Comparison of ENCODE assay signal across 22 cellular contexts in genomic region chr2:6081955-6082354, GRCh38.
"Had no signal": no experiment of that assay in that cellular context is flagged by ENCODE, and none has a peak within 500 bp of the region (broad histone marks: within the 10 kb centered on the region; RNA-seq: fewer than 3 reads in every experiment).

No MANE protein-coding gene starts in this region.

- H3K4me3 ChIP-seq: cardiac muscle cell, esophagus muscularis mucosa, mucosa of descending colon, ovary, prostate gland had no signal

- H3K27ac Mint-ChIP-seq: activated B cell treated with CpG ODN at 0.5 μM for 24 hours; activated CD4-positive, alpha-beta T cell treated with anti-CD3 and anti-CD28 coated beads for 36 hours; activated naive CD8-positive, alpha-beta T cell treated with anti-CD3 and anti-CD28 coated beads for 36 hours; activated T-helper 2 cell treated with anti-CD3 and anti-CD28 coated beads, Interferon-gamma antibody, Interleukin-2, Interleukin-4, amounts not matched to agents 10 μg/mL and 5 μg/mL and 100 μg/mL, durations not matched to agents 14 hours and 24 hours and 36 hours; effector memory CD8-positive, alpha-beta T cell; memory B cell; stimulated activated naive CD8-positive, alpha-beta T cell treated with anti-CD3 and anti-CD28 coated beads, Interleukin-15, Interleukin-2, amounts not matched to agents 100 ng/mL and 50 ng/mL, for 24 hours had no signal

- H3K27me3 Mint-ChIP-seq: activated B cell treated with CpG ODN at 0.5 μM for 24 hours; activated CD4-positive, alpha-beta T cell treated with anti-CD3 and anti-CD28 coated beads for 36 hours; effector memory CD8-positive, alpha-beta T cell; memory B cell; stimulated activated naive CD8-positive, alpha-beta T cell treated with anti-CD3 and anti-CD28 coated beads, Interleukin-15, Interleukin-2, amounts not matched to agents 100 ng/mL and 50 ng/mL, for 24 hours had no signal

- H3K4me3 Mint-ChIP-seq: activated B cell treated with CpG ODN at 0.5 μM for 24 hours; activated CD4-positive, alpha-beta T cell treated with anti-CD3 and anti-CD28 coated beads for 36 hours; activated naive CD8-positive, alpha-beta T cell treated with anti-CD3 and anti-CD28 coated beads for 36 hours; activated T-cell treated with anti-CD3 and anti-CD28 coated beads, Interleukin-2, amount 50 U/mL, for 4 hours; effector memory CD8-positive, alpha-beta T cell; memory B cell; stimulated activated naive CD8-positive, alpha-beta T cell treated with anti-CD3 and anti-CD28 coated beads, Interleukin-15, Interleukin-2, amounts not matched to agents 100 ng/mL and 50 ng/mL, for 24 hours had no signal

- H3K9me3 Mint-ChIP-seq: activated B cell treated with CpG ODN at 0.5 μM for 24 hours; activated T-helper 2 cell treated with anti-CD3 and anti-CD28 coated beads, Interferon-gamma antibody, Interleukin-2, Interleukin-4, amounts not matched to agents 10 μg/mL and 5 μg/mL and 100 μg/mL, durations not matched to agents 14 hours and 24 hours and 36 hours; memory B cell had no signal

- H3K4me1 ChIP-seq: esophagus muscularis mucosa, prostate gland had no signal

- H3K27me3 ChIP-seq: cardiac muscle cell, esophagus muscularis mucosa, neutrophil, ovary, tibial nerve had no signal

- H3K27ac ChIP-seq: cardiac muscle cell, esophagus muscularis mucosa, neutrophil, ovary, prostate gland had no signal

- H3K9me3 ChIP-seq: esophagus muscularis mucosa, mucosa of descending colon, neutrophil, ovary, prostate gland, tibial nerve had no signal

- H3K36me3 Mint-ChIP-seq: activated naive CD8-positive, alpha-beta T cell treated with anti-CD3 and anti-CD28 coated beads for 36 hours; memory B cell had no signal

- H3K36me3 ChIP-seq: cardiac muscle cell, esophagus muscularis mucosa, neutrophil, ovary, prostate gland, tibial nerve had no signal

- FAIRE-seq: frontal cortex had no signal

- ATAC-seq: activated CD4-positive, alpha-beta T cell treated with anti-CD3 and anti-CD28 coated beads for 36 hours; activated T-cell treated with anti-CD3 and anti-CD28 coated beads, Interleukin-2, amount 50 U/mL, for 4 hours; effector memory CD8-positive, alpha-beta T cell had no signal

- DNase-seq: activated B cell treated with CpG ODN at 0.5 μM for 24 hours; activated CD4-positive, alpha-beta T cell treated with anti-CD3 and anti-CD28 coated beads for 36 hours; activated CD4-positive, alpha-beta T cell treated with anti-CD3 and anti-CD28 coated beads, Interleukin-2, amount 50 U/mL, for 4 hours; activated CD8-positive, alpha-beta memory T cell treated with anti-CD3 and anti-CD28 coated beads for 24 hours; activated CD8-positive, alpha-beta memory T cell treated with anti-CD3 and anti-CD28 coated beads, Interleukin-2, amount 50 U/mL, for 4 hours; activated naive CD4-positive, alpha-beta T cell treated with Interleukin-2 at 50 U/mL for 16 hours; activated naive CD8-positive, alpha-beta T cell treated with anti-CD3 and anti-CD28 coated beads for 36 hours; activated T-cell treated with anti-CD3 and anti-CD28 coated beads, Interleukin-2, amount 50 U/mL, for 4 hours; effector memory CD8-positive, alpha-beta T cell; left cardiac atrium; mucosa of descending colon; ovary; T-helper 9 cell had no signal

- H3K4me1 Mint-ChIP-seq: activated B cell treated with CpG ODN at 0.5 μM for 24 hours; activated CD4-positive, alpha-beta T cell treated with anti-CD3 and anti-CD28 coated beads for 36 hours; activated naive CD8-positive, alpha-beta T cell treated with anti-CD3 and anti-CD28 coated beads for 36 hours; memory B cell had no signal
